23 cellular contexts compared by ENCODE assay signal in the genomic region with DNA sequence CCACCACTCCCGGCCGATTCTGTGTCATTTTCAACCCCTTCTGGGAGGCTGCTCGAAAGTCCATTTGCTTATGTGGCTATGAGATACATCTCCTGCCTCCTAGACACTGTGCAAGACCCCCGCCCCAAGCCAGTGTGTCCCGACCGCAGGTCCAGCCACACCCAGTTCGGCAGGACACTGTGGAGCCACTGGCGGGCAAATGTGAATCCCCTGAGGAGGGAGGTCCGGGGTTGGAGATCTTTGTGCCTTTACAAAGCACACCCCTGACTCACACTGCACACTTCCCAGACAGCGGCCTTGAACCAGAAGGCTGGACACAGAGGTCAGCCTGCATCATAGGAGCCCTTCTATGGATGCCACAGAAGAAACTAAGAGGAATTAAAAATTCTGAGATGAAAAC. TPM values are rescaled to one million over a fixed set of nuclear protein-coding genes. Genes with fewer than 3 reads are reported as not detected.
"Had no signal": no experiment of that assay in that cellular context is flagged by ENCODE, and none has a peak within 500 bp of the region (broad histone marks: within the 10 kb centered on the region; RNA-seq: fewer than 3 reads in every experiment).

No MANE protein-coding gene starts in this region.

- H3K9ac ChIP-seq: neural progenitor cell had no signal

- H3K27ac ChIP-seq: cardiac muscle cell, neural progenitor cell, skin epidermis, thoracic aorta had no signal

- H3K4me2 ChIP-seq: neural progenitor cell had no signal

- H3K4me1 ChIP-seq: psoas muscle had no signal

- H3K36me3 Mint-ChIP-seq: stimulated activated memory B cell treated with anti-CD40 and anti-IgM and Interleukin-4, amounts not matched to agents 10 μg/mL and 1 μg/mL and 100 μg/mL, for 72 hours had no signal

- H3K4me3 ChIP-seq: cardiac muscle cell, lung, neural progenitor cell, psoas muscle, skin epidermis, thoracic aorta, upper lobe of left lung had no signal

- H3K27me3 ChIP-seq: cardiac muscle cell, neural progenitor cell, upper lobe of left lung had no signal

- DNase-seq: activated CD4-positive, alpha-beta T cell treated with anti-CD3 and anti-CD28 coated beads, Interleukin-2, amount 10 ng/mL, durations not matched to agents 24 days and 14 days; activated naive CD4-positive, alpha-beta T cell treated with anti-CD3 and anti-CD28 coated beads, Interleukin-2, amount 50 U/mL, for 16 hours; activated naive CD8-positive, alpha-beta T cell treated with anti-CD3 and anti-CD28 coated beads, Interleukin-2, amount 50 U/mL, for 24 hours; effector CD4-positive, alpha-beta T cell; erythroblast; foreskin fibroblast; naive thymus-derived CD4-positive, alpha-beta T cell; psoas muscle; right cardiac atrium; stimulated activated CD4-positive, alpha-beta T cell treated with anti-CD3 and anti-CD28 coated beads, Interleukin-2, amount 100 ng/mL, for 24 hours; T-helper 17 cell; upper lobe of left lung had no signal

- H3K9me3 Mint-ChIP-seq: activated CD4-positive, alpha-beta T cell treated with anti-CD3 and anti-CD28 coated beads, Interleukin-2, amount 10 ng/mL, durations not matched to agents 24 days and 14 days; activated naive CD8-positive, alpha-beta T cell treated with anti-CD3 and anti-CD28 coated beads, Interleukin-2, amount 50 U/mL, for 24 hours; dendritic cell treated with granulocyte-macrophage colony-stimulating factor and Interleukin-4, amounts not matched to agents 40 ng/mL and 50 ng/mL, for 4 days; neural progenitor cell; stimulated activated memory B cell treated with anti-CD40 and anti-IgM and Interleukin-4, amounts not matched to agents 10 μg/mL and 1 μg/mL and 100 μg/mL, for 72 hours had no signal

- H3K4me1 Mint-ChIP-seq: stimulated activated memory B cell treated with anti-CD40 and anti-IgM and Interleukin-4, amounts not matched to agents 10 μg/mL and 1 μg/mL and 100 μg/mL, for 72 hours had no signal

- H3K36me3 ChIP-seq: cardiac muscle cell, neural progenitor cell, thoracic aorta, upper lobe of left lung had no signal

- ATAC-seq: activated CD8-positive, alpha-beta T cell treated with anti-CD3 and anti-CD28 coated beads, Interleukin-2, amount 10 ng/mL, durations not matched to agents 7 days and 5 days; activated naive CD8-positive, alpha-beta T cell treated with anti-CD3 and anti-CD28 coated beads, Interleukin-2, amount 50 U/mL, for 24 hours; left lobe of liver; naive thymus-derived CD4-positive, alpha-beta T cell; psoas muscle; right cardiac atrium; stimulated activated memory B cell treated with anti-CD40 and anti-IgM and Interleukin-4, amounts not matched to agents 10 μg/mL and 1 μg/mL and 100 μg/mL, for 72 hours; T-helper 17 cell had no signal

- H2AFZ ChIP-seq: neural progenitor cell had no signal

- H3K9me3 ChIP-seq: psoas muscle, thoracic aorta, upper lobe of left lung had no signal

- H3K27ac Mint-ChIP-seq: activated CD4-positive, alpha-beta T cell treated with anti-CD3 and anti-CD28 coated beads, Interleukin-2, amount 10 ng/mL, durations not matched to agents 24 days and 14 days; activated CD8-positive, alpha-beta T cell treated with anti-CD3 and anti-CD28 coated beads, Interleukin-2, amount 10 ng/mL, durations not matched to agents 7 days and 5 days; activated naive CD8-positive, alpha-beta T cell treated with anti-CD3 and anti-CD28 coated beads, Interleukin-2, amount 50 U/mL, for 24 hours; dendritic cell treated with granulocyte-macrophage colony-stimulating factor and Interleukin-4, amounts not matched to agents 40 ng/mL and 50 ng/mL, for 4 days; naive thymus-derived CD4-positive, alpha-beta T cell; neural progenitor cell; stimulated activated memory B cell treated with anti-CD40 and anti-IgM and Interleukin-4, amounts not matched to agents 10 μg/mL and 1 μg/mL and 100 μg/mL, for 72 hours; T-helper 17 cell had no signal

- H3K4me3 Mint-ChIP-seq: activated CD4-positive, alpha-beta T cell treated with anti-CD3 and anti-CD28 coated beads, Interleukin-2, amount 10 ng/mL, durations not matched to agents 24 days and 14 days; activated CD8-positive, alpha-beta T cell treated with anti-CD3 and anti-CD28 coated beads, Interleukin-2, amount 10 ng/mL, durations not matched to agents 7 days and 5 days; activated naive CD8-positive, alpha-beta T cell treated with anti-CD3 and anti-CD28 coated beads, Interleukin-2, amount 50 U/mL, for 24 hours; dendritic cell treated with granulocyte-macrophage colony-stimulating factor and Interleukin-4, amounts not matched to agents 40 ng/mL and 50 ng/mL, for 4 days; naive thymus-derived CD4-positive, alpha-beta T cell; neural progenitor cell; stimulated activated memory B cell treated with anti-CD40 and anti-IgM and Interleukin-4, amounts not matched to agents 10 μg/mL and 1 μg/mL and 100 μg/mL, for 72 hours; T-helper 17 cell had no signal

RNA-seq across cellular contexts. Expression of a gene that starts 17.4 kb away (rescaled TPM):
- total RNA-seq: activated CD4-positive, alpha-beta T cell treated with anti-CD3 and anti-CD28 coated beads, Interleukin-2, amount 10 ng/mL, durations not matched to agents 24 days and 14 days; osteoblast had no signal
- polyA plus RNA-seq: naive thymus-derived CD4-positive, alpha-beta T cell had no signal

RNA-seq across cellular contexts. Expression of a gene that starts 34.5 kb away (rescaled TPM):
- total RNA-seq: chondrocyte, osteoblast, thoracic aorta had no signal
